Comparison of ENCODE assay signal across 19 cellular contexts in genomic region chr13:113337556-113337955, GRCh38. TPM values are rescaled to one million over a fixed set of nuclear protein-coding genes. Genes with fewer than 3 reads are reported as not detected.
A peak's percentile ranks its signal among the peaks of the same experiment; 100 is the strongest.
DNase-seq lines count a peak whose midpoint lies in the region; ATAC-seq, FAIRE-seq and TF ChIP-seq lines count a peak whose summit lies in the region.
"Had no signal": no experiment of that assay in that cellular context is flagged by ENCODE, and none has a peak within 500 bp of the region (broad histone marks: within the 10 kb centered on the region; RNA-seq: fewer than 3 reads in every experiment).

No MANE protein-coding gene starts in this region.

- H3K27me3 ChIP-seq in H1 (replicated peaks in 1 of 4; ENCODE audit: control insufficient read depth in 3 of 4, extremely low read depth in 1 of 4, insufficient read depth in 3 of 4, low read length in 3 of 4) (no peaks in the 10 kb centered on the region), gastrocnemius medialis (no peaks in the 10 kb centered on the region)

- no peaks in the 10 kb centered on the region for H3K23me2 ChIP-seq in H1 (ENCODE audit: low read depth, low read length)

- H2BK120ac ChIP-seq in H1 (replicated peaks; ENCODE audit: low read depth, low read length), result no peak overlapping the region

- H3K36me3 Mint-ChIP-seq in activated naive CD4-positive, alpha-beta T cell treated with anti-CD3 and anti-CD28 coated beads, Interleukin-2, amount 50 U/mL, for 72 hours, result no peaks in the 10 kb centered on the region
- H3K36me3 Mint-ChIP-seq: CD4-positive, alpha-beta memory T cell; IgD-negative memory B cell had no signal

- H3K27ac ChIP-seq in H1 (ENCODE audit: low read depth, low read length) (no peak overlapping the region), kidney (ENCODE audit: low read depth in 2 of 2, low read length in 2 of 2) (no peak overlapping the region), gastrocnemius medialis (peak overlapping the region; percentile 50 to 78 (median 61))
- H3K27ac ChIP-seq: 22Rv1 had no signal

- H4K5ac ChIP-seq in H1 (ENCODE audit: insufficient read length, low read depth, low read length), result no peak overlapping the region

- no peak overlapping the region for H3K27ac Mint-ChIP-seq in activated naive CD4-positive, alpha-beta T cell treated with anti-CD3 and anti-CD28 coated beads, Interleukin-2, amount 50 U/mL, for 72 hours
- H3K27ac Mint-ChIP-seq: CD4-positive, alpha-beta memory T cell; HFFc6; IgD-negative memory B cell had no signal

- no peak overlapping the region for H2AK5ac ChIP-seq in H1 (ENCODE audit: low read depth, low read length)

- H2BK12ac ChIP-seq in H1 (ENCODE audit: low read depth, low read length), result no peak overlapping the region

- no peak overlapping the region for H2BK5ac ChIP-seq in H1 (ENCODE audit: low read depth, low read length)

- peak; percentile 26 for DNase-seq in Right ventricle myocardium superior
- DNase-seq in cardiac septum (ENCODE audit: low spot score), result no peak
- DNase-seq in H1 (ENCODE audit: low read depth in 1 of 2, low spot score in 2 of 2), result peak; percentile 19 to 72
- peak; percentile 64 for DNase-seq in kidney
- DNase-seq in gastrocnemius medialis, result peak; percentile 69 to 84
- DNase-seq in MV-4-11 (lab: John Stamatoyannopoulos, UW), result no peak
- DNase-seq in activated naive CD4-positive, alpha-beta T cell treated with anti-CD3 and anti-CD28 coated beads, Interleukin-2, amount 50 U/mL, for 72 hours (ENCODE audit: low spot score in 2 of 2), result no peak
- no peak for DNase-seq in NCI-H1694 (lab: John Stamatoyannopoulos, UW)
- DNase-seq: Calu3; CD4-positive, alpha-beta memory T cell; DMS53; HFFc6; NCI-H1417; NCI-H2029; NCI-H2171 treated with DMSO at 0.1 percent for 48 hours; NCI-H446 treated with DMSO at 0.1 percent for 48 hours; NCI-H748 treated with DMSO at 0.1 percent for 48 hours had no signal

- FAIRE-seq in H1 (lab: Jason Lieb, UNC) (no peak), kidney (lab: Jason Lieb, UNC) (no peak)

- no peak overlapping the region for H4K91ac ChIP-seq in H1 (replicated peaks; ENCODE audit: insufficient read length, low read length)

- no peaks in the 10 kb centered on the region; the same call in 1 of the 2 replicates for H3K79me1 ChIP-seq in H1 (ENCODE audit: low read depth, low read length)

- H3K9me3 ChIP-seq in H1 (ENCODE audit: insufficient read depth in 2 of 2, low read depth in 1 of 2, low read length in 1 of 2) (no peaks in the 10 kb centered on the region), kidney (ENCODE audit: control insufficient read depth in 1 of 2, low read length in 2 of 2) (no peaks in the 10 kb centered on the region), gastrocnemius medialis (no peaks in the 10 kb centered on the region)

- H3K4me2 ChIP-seq in H1 (ENCODE audit: insufficient read depth in 1 of 2, low read depth in 2 of 2, low read length in 2 of 2), result no peak overlapping the region

- TF ChIP-seq RAD21 in H1 (IDR thresholded peaks at IDR 0.05 in 1 of 2, conservative IDR thresholded peaks at IDR 0.05 in 1 of 2; ENCODE audit: low read depth in 2 of 2, low read length in 2 of 2), result no peak

- H3K56ac ChIP-seq in H1 (replicated peaks; ENCODE audit: insufficient read length, low read depth, low read length), result no peak overlapping the region

- H3K4me1 ChIP-seq in H1 (replicated peaks in 1 of 4; ENCODE audit: control insufficient read depth in 3 of 4, insufficient read depth in 4 of 4, low read length in 3 of 4), result peaks cover 0 to 5% (median 0%) of the 10 kb centered on the region in 4 experiments; a peak in 1 of 7 replicates
- H3K4me1 ChIP-seq in kidney (ENCODE audit: control insufficient read depth in 1 of 2, insufficient read depth in 1 of 2, low read depth in 1 of 2, low read length in 2 of 2), result no peaks in the 10 kb centered on the region
- H3K4me1 ChIP-seq in gastrocnemius medialis, result peaks cover 6% of the 10 kb centered on the region in 2 donors

- no peak for TF ChIP-seq EP300 in H1 (IDR thresholded peaks at IDR 0.05; ENCODE audit: borderline replicate concordance in 1 of 2, low read depth in 2 of 2, low read length in 2 of 2)

- H2BK15ac ChIP-seq in H1 (ENCODE audit: low read length), result no peak overlapping the region

- WGBS in H1 (ENCODE audit: extremely low coverage in 1 of 2, insufficient coverage in 1 of 2, insufficient read length in 1 of 2, insufficient replicate concordance in 2 of 2, low coverage in 1 of 2, low lambda C conversion rate in 2 of 2, missing lambda C conversion rate in 1 of 2), 2 experiments, result 68% methylated on average over 17 of the region's 17 CpGs; no CpG with 5 or more reads in 1 of the 2 experiments

- H2AFZ ChIP-seq in H1 (ENCODE audit: low read length), result no peak overlapping the region

- TF ChIP-seq POLR2A in H1 (IDR thresholded peaks at IDR 0.05; ENCODE audit: control extremely low read depth in 1 of 2, low read depth in 2 of 2, low read length in 2 of 2) (no peak), gastrocnemius medialis (IDR thresholded peaks at IDR 0.05) (no peak)

- TF ChIP-seq CTCF in H1 (IDR thresholded peaks at IDR 0.05; ENCODE audit: control extremely low read depth in 1 of 3, insufficient read depth in 1 of 3, low read depth in 1 of 3, low read length in 3 of 3), result no peak
- TF ChIP-seq CTCF in kidney (IDR thresholded peaks at IDR 0.05; ENCODE audit: borderline replicate concordance, extremely low read depth, insufficient read depth), result no peak
- TF ChIP-seq CTCF in gastrocnemius medialis (IDR thresholded peaks at IDR 0.05 in 4 of 5, conservative IDR thresholded peaks at IDR 0.05 in 1 of 5), result no peak

- POLR2A ChIA-PET in H1 (lab: Charles Lee; ENCODE audit: partially characterized antibody), result interaction anchor here (0.8 to 3.1 kb wide), 11 partner anchors 9 to 94 kb away, joined by 3 to 34 read pairs (median 4); no protein-coding TSS in a partner anchor

- H3K36me3 ChIP-seq in H1 (ENCODE audit: control insufficient read depth in 2 of 4, insufficient read depth in 4 of 4, low read length in 3 of 4) (peaks cover under 1 to 23% (median 4%) of the 10 kb centered on the region in 4 experiments; a peak in 6 of 8 replicates), kidney (ENCODE audit: control insufficient read depth in 1 of 2, insufficient read depth in 2 of 2, low read length in 2 of 2) (peaks cover under 1 to 7% of the 10 kb centered on the region in 2 donors), gastrocnemius medialis (no peaks in the 10 kb centered on the region)

- H4K8ac ChIP-seq in H1 (ENCODE audit: extremely low read depth, insufficient read depth, low read length), result peak overlapping the region; percentile 62

- no peak overlapping the region for H3K18ac ChIP-seq in H1 (ENCODE audit: extremely low read depth, low read length)

- no peaks in the 10 kb centered on the region for H3K79me2 ChIP-seq in H1 (ENCODE audit: control insufficient read depth in 1 of 2, insufficient read depth in 2 of 2, low read length in 2 of 2)

- CTCF ChIA-PET in H1 (lab: Charles Lee; ENCODE audit: partially characterized antibody), result interaction anchor here (0.6 to 1.9 kb wide), 8 partner anchors 9 to 152 kb away, joined by 3 to 10 read pairs (median 5); no protein-coding TSS in a partner anchor

- no peaks in the 10 kb centered on the region for H3K9me3 Mint-ChIP-seq in activated naive CD4-positive, alpha-beta T cell treated with anti-CD3 and anti-CD28 coated beads, Interleukin-2, amount 50 U/mL, for 72 hours
- H3K9me3 Mint-ChIP-seq: CD4-positive, alpha-beta memory T cell; HFFc6; IgD-negative memory B cell had no signal

- no peak for ATAC-seq in Right ventricle myocardium superior (ENCODE audit: poor library complexity)
- ATAC-seq in gastrocnemius medialis, result peak; percentile 80 to 90
- ATAC-seq in activated naive CD4-positive, alpha-beta T cell treated with anti-CD3 and anti-CD28 coated beads, Interleukin-2, amount 50 U/mL, for 72 hours, result no peak

- in situ Hi-C loops in gastrocnemius medialis (cut with MboI; ENCODE audit: low sequenced_read_pairs in 4 of 4), result no loop called here

- H3K9ac ChIP-seq in H1 (replicated peaks in 1 of 4; ENCODE audit: extremely low read depth in 1 of 4, low read depth in 3 of 4, low read length in 3 of 4) (no peak overlapping the region), kidney (ENCODE audit: low read length in 2 of 2) (no peak overlapping the region)

- peaks cover 0 to 1% of the 10 kb centered on the region in 2 experiments for H4K20me1 ChIP-seq in H1 (replicated peaks in 1 of 2; ENCODE audit: control insufficient read depth in 1 of 2, insufficient read depth in 2 of 2, low read length in 2 of 2)

- H2BK20ac ChIP-seq in H1 (ENCODE audit: low read length), result no peak overlapping the region

- H3K4me3 ChIP-seq in H1 (ENCODE audit: extremely low read depth in 1 of 4, insufficient read depth in 2 of 4, low read depth in 3 of 4, low read length in 4 of 4) (no peak overlapping the region), kidney (ENCODE audit: low read length in 2 of 2) (no peak overlapping the region), gastrocnemius medialis (no peak overlapping the region)

- intact Hi-C loops in Right ventricle myocardium superior (cut with DNase I) (no loop called here), cardiac septum (cut with DNase I) (no loop called here), kidney (cut with DNase I) (no loop called here), gastrocnemius medialis (cut with DNase I; ENCODE audit: low total_unique reads) (no loop called here)

- no peak overlapping the region for H3K23ac ChIP-seq in H1 (ENCODE audit: insufficient read length)

- no peak overlapping the region for H3K4ac ChIP-seq in H1 (replicated peaks; ENCODE audit: insufficient read length, low read depth, low read length)

- no peak overlapping the region for H3K14ac ChIP-seq in H1 (ENCODE audit: insufficient read length)

RNA-seq across cellular contexts. Expression of gene GRTP1, which starts 26.4 kb away (rescaled TPM):
- 1.1 TPM for total RNA-seq in Right ventricle myocardium superior
- total RNA-seq in cardiac septum, result 0.70 TPM
- total RNA-seq in H1 (2021; fragmentation: NEBNext Ultra II Directional; extraction: Animal tissue kit (Norgen Biotek cat#: 25700)), result 52.0 and 54.3 TPM in 2 replicates
- 34.7 and 47.5 TPM in 2 replicates for polyA plus RNA-seq in H1 (2011; rRNA removed)
- 42.5 TPM for polyA plus RNA-seq in H1 (2011; cell fraction: cytosol; rRNA removed)
- 44.3 TPM for polyA plus RNA-seq in H1 (2011; cell fraction: nucleus; rRNA removed)
- polyA plus RNA-seq in H1 (2012, experiment 1 of 2), result 42.4 to 45.7 TPM (median 42.7 TPM) in 4 replicates
- polyA plus RNA-seq in H1 (2012, experiment 2 of 2), result 43.5 TPM
- 29.8 TPM for polyA plus RNA-seq in H1 (2013, experiment 1 of 2)
- polyA plus RNA-seq in H1 (2013, experiment 2 of 2), result 25.9 TPM
- 15.8 and 16.3 TPM in 2 replicates for polyA minus RNA-seq in H1 (2011; rRNA and poly(A)+ RNA removed)
- 33.6 TPM for polyA minus RNA-seq in H1 (2011; cell fraction: cytosol; rRNA and poly(A)+ RNA removed)
- 39.4 TPM for polyA minus RNA-seq in H1 (2011; cell fraction: nucleus; rRNA and poly(A)+ RNA removed)
- 9.6 TPM for total RNA-seq in kidney
- 18.3 TPM for polyA plus RNA-seq in kidney (ENCODE audit: insufficient read depth, low read depth, low replicate concordance)
- total RNA-seq in gastrocnemius medialis, result 1 to 10 TPM; 2.6 to 8.8 (median 6.0) TPM
- total RNA-seq in activated naive CD4-positive, alpha-beta T cell treated with anti-CD3 and anti-CD28 coated beads, Interleukin-2, amount 50 U/mL, for 72 hours, result under 1 TPM in 1 of 2 donors, not detected in 1; 0.95 TPM
- polyA plus RNA-seq: IgD-negative memory B cell had no signal

RNA-seq across cellular contexts. Expression of gene LAMP1, which starts 40.5 kb away (rescaled TPM):
- total RNA-seq in Right ventricle myocardium superior, result 89.6 TPM
- total RNA-seq in cardiac septum, result 91.4 TPM
- total RNA-seq in H1 (2021; fragmentation: NEBNext Ultra II Directional; extraction: Animal tissue kit (Norgen Biotek cat#: 25700)), result 140 and 146 TPM in 2 replicates
- polyA plus RNA-seq in H1 (2011; rRNA removed), result 97.6 and 99.5 TPM in 2 replicates
- polyA plus RNA-seq in H1 (2011; cell fraction: cytosol; rRNA removed), result 73.9 TPM
- 105 TPM for polyA plus RNA-seq in H1 (2011; cell fraction: nucleus; rRNA removed)
- 153 to 170 TPM (median 160 TPM) in 4 replicates for polyA plus RNA-seq in H1 (2012, experiment 1 of 2)
- polyA plus RNA-seq in H1 (2012, experiment 2 of 2), result 111 TPM
- 196 TPM for polyA plus RNA-seq in H1 (2013, experiment 1 of 2)
- 198 TPM for polyA plus RNA-seq in H1 (2013, experiment 2 of 2)
- 68.6 and 75.6 TPM in 2 replicates for polyA minus RNA-seq in H1 (2011; rRNA and poly(A)+ RNA removed)
- 80.5 TPM for polyA minus RNA-seq in H1 (2011; cell fraction: cytosol; rRNA and poly(A)+ RNA removed)
- 36.3 TPM for polyA minus RNA-seq in H1 (2011; cell fraction: nucleus; rRNA and poly(A)+ RNA removed)
- total RNA-seq in kidney, result 256 TPM
- 210 TPM for polyA plus RNA-seq in kidney (ENCODE audit: insufficient read depth, low read depth, low replicate concordance)
- total RNA-seq in gastrocnemius medialis, result 10 to 100 TPM; 36.4 to 80.9 (median 66.9) TPM
- total RNA-seq in activated naive CD4-positive, alpha-beta T cell treated with anti-CD3 and anti-CD28 coated beads, Interleukin-2, amount 50 U/mL, for 72 hours, result 10 to 100 TPM; 43.5 to 68.6 TPM

Comparison
In these comparisons a context has a peak if more than half of its experiments do, and no peak if none do; other contexts are left out.
1. DNase-seq: peak in Right ventricle myocardium superior (single experiment), H1 (2 of 2), kidney (single experiment) and gastrocnemius medialis (2 of 2); none in cardiac septum (single experiment), MV-4-11 (single experiment), activated naive CD4-positive, alpha-beta T cell treated with anti-CD3 and anti-CD28 coated beads, Interleukin-2, amount 50 U/mL, for 72 hours (0 of 2) and NCI-H1694 (single experiment).
2. ATAC-seq: peak in gastrocnemius medialis (2 of 2); none in Right ventricle myocardium superior (single experiment) and activated naive CD4-positive, alpha-beta T cell treated with anti-CD3 and anti-CD28 coated beads, Interleukin-2, amount 50 U/mL, for 72 hours (0 of 2).
3. H3K27ac ChIP-seq: peak in gastrocnemius medialis (4 of 4); none in H1 (single experiment) and kidney (0 of 2).